13 cellular contexts compared by ENCODE assay signal in the genomic region with DNA sequence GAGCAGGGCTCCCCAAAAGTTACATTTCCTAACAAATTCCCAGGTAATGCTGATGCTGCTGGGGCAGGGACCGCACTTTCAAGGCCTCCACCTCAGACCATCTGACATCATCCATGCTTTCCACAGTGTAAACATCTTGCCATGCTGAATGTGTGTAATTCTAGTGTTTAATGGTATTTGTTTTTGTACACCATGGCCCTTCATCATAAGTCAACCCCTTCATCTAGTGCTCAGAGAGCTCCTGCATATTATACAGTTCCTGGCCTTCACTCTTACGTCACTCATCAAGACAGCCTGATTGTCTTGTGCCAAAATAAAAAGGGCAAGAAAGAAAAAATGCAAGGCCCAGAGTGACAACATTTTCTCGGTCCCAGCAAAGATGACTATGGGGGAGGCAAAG.
DNase-seq lines count a peak whose midpoint lies in the region; ATAC-seq and TF ChIP-seq lines count a peak whose summit lies in the region.
"Had no signal": no experiment of that assay in that cellular context is flagged by ENCODE, and none has a peak within 500 bp of the region (broad histone marks: within the 10 kb centered on the region; RNA-seq: fewer than 3 reads in every experiment).

No MANE protein-coding gene starts in this region.

- H3K36me3 ChIP-seq in lower lobe of right lung (no peaks in the 10 kb centered on the region), tibial nerve (no peaks in the 10 kb centered on the region), testis (ENCODE audit: low read depth, missing control alignments) (no peaks in the 10 kb centered on the region)
- H3K36me3 ChIP-seq: pancreas had no signal

- no peak for TF ChIP-seq EP300 in tibial nerve (IDR thresholded peaks at IDR 0.05)

- intact Hi-C loops in lower lobe of right lung (cut with DNase I) (no loop called here), testis (cut with DNase I; ENCODE audit: low total_unique reads) (no loop called here)

- no peaks in the 10 kb centered on the region for H3K27me3 ChIP-seq in lower lobe of right lung (ENCODE audit: low read depth)
- no peaks in the 10 kb centered on the region for H3K27me3 ChIP-seq in tibial nerve
- H3K27me3 ChIP-seq in testis, result no peaks in the 10 kb centered on the region
- H3K27me3 ChIP-seq: pancreas had no signal

- TF ChIP-seq POLR2A in tibial nerve (IDR thresholded peaks at IDR 0.05), result no peak
- no peak for TF ChIP-seq POLR2A in testis (IDR thresholded peaks at IDR 0.05)

- no peaks in the 10 kb centered on the region for H3K9me3 ChIP-seq in lower lobe of right lung
- no peaks in the 10 kb centered on the region for H3K9me3 ChIP-seq in tibial nerve
- no peaks in the 10 kb centered on the region for H3K9me3 ChIP-seq in testis
- H3K9me3 ChIP-seq: pancreas had no signal

- DNase-seq in NCI-H748 (lab: John Stamatoyannopoulos, UW; ENCODE audit: unreplicated experiment) (peak; percentile 14), NCI-H748 treated with DMSO at 0.1 percent for 48 hours (lab: John Stamatoyannopoulos, UW) (no peak), NCI-H69 (lab: John Stamatoyannopoulos, UW) (peak; percentile 72), lower lobe of right lung (no peak), tibial nerve (ENCODE audit: low spot score in 2 of 2) (no peak), testis (no peak), NCI-H2081 treated with DMSO at 0.1 percent for 48 hours (lab: John Stamatoyannopoulos, UW) (no peak)
- no peak for DNase-seq in stimulated activated CD4-positive, alpha-beta T cell treated with anti-CD3 and anti-CD28 coated beads, Interleukin-12 subunit alpha, Interleukin-12 subunit beta, amount 100 ng/mL, for 4 hours
- DNase-seq: activated CD4-positive, alpha-beta T cell treated with anti-CD3 and anti-CD28 coated beads, Interleukin-2, amount 10 ng/mL, durations not matched to agents 7 days and 5 days; activated T-cell treated with anti-CD3 and anti-CD28 coated beads, Interleukin-2, amount 50 U/mL, for 1 hour; pancreas; SIG-M5; T1000 had no signal

- H3K27ac ChIP-seq in lower lobe of right lung (peak overlapping the region; percentile 81), tibial nerve (peak overlapping the region in 3 of 4 donors; percentile 17 to 90 (median 89)), testis (peak overlapping the region in 1 of 2 donors; percentile 79)

- WGBS in tibial nerve, 2 donors, result 61 to 63% methylated on average over 3 of the region's 3 CpGs
- whole genome bisulfite sequencing in testis, 2 donors, result 68 to 86% methylated on average over 3 of the region's 3 CpGs

- peaks cover 66% of the 10 kb centered on the region for H3K4me1 ChIP-seq in lower lobe of right lung
- peaks cover 0 to 75% (median 32%) of the 10 kb centered on the region in 4 donors for H3K4me1 ChIP-seq in tibial nerve
- peaks cover 38% of the 10 kb centered on the region for H3K4me1 ChIP-seq in testis

- TF ChIP-seq CTCF in lower lobe of right lung (IDR thresholded peaks at IDR 0.05) (no peak), tibial nerve (IDR thresholded peaks at IDR 0.05) (no peak), testis (IDR thresholded peaks at IDR 0.05) (no peak)

- H3K4me3 ChIP-seq in lower lobe of right lung, result no peak overlapping the region
- H3K4me3 ChIP-seq in tibial nerve, result no peak overlapping the region
- no peak overlapping the region for H3K4me3 ChIP-seq in testis
- H3K4me3 ChIP-seq: pancreas had no signal

- ATAC-seq in lower lobe of right lung, result peak; percentile 16 to 20

Comparison
In these comparisons a context has a peak if more than half of its experiments do, and no peak if none do; other contexts are left out.
1. DNase-seq: peak in NCI-H748 (single experiment) and NCI-H69 (single experiment); none in NCI-H748 treated with DMSO at 0.1 percent for 48 hours (single experiment), lower lobe of right lung (single experiment), tibial nerve (0 of 2), stimulated activated CD4-positive, alpha-beta T cell treated with anti-CD3 and anti-CD28 coated beads, Interleukin-12 subunit alpha, Interleukin-12 subunit beta, amount 100 ng/mL, for 4 hours (single experiment), testis (single experiment) and NCI-H2081 treated with DMSO at 0.1 percent for 48 hours (single experiment).